10 cellular contexts compared by ENCODE assay signal in the genomic region with DNA sequence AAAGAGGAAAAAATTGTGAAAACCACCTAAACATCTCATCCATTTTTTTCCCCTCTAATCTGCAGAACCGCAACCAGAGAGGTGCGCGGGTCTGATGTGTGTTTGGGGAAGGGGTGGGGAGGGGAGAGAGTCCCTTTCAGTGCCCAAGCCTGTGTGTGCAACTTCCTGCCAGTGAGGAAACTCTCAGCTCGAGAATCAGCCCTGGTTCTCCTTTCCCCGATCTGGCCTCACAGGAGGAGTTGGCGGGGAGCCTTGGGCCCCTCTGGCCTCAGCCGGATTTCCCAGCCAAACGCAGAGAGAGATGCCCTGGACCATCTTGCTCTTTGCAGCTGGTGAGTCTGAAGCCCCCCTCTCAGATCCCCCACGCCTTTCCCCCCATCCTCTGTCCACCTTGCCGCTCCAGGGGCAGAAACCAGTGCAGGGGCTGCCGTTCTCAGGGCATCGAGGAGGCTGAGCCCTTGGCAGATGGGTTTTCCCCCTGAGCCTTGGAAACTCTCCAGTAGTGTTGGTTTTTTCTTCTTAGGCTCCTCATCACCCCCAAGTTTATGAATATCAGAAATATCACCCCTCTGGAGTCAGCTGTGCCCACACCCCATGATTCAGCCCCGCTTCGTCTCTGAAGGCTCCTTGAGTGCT. TPM values are rescaled to one million over a fixed set of nuclear protein-coding genes. Genes with fewer than 3 reads are reported as not detected.
A peak's percentile ranks its signal among the peaks of the same experiment; 100 is the strongest.
DNase-seq lines count a peak whose midpoint lies in the region; ATAC-seq and TF ChIP-seq lines count a peak whose summit lies in the region.
"Had no signal": no experiment of that assay in that cellular context is flagged by ENCODE, and none has a peak within 500 bp of the region (broad histone marks: within the 10 kb centered on the region; RNA-seq: fewer than 3 reads in every experiment).

A gene with protein sequence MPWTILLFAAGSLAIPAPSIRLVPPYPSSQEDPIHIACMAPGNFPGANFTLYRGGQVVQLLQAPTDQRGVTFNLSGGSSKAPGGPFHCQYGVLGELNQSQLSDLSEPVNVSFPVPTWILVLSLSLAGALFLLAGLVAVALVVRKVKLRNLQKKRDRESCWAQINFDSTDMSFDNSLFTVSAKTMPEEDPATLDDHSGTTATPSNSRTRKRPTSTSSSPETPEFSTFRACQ (plus strand): TSS at position 208 of the 636 bp plus-strand sequence. CDS start 94 bp downstream, at position 302.

- TF ChIP-seq CTCF in mesothelial cell of epicardium (IDR thresholded peaks at IDR 0.05; ENCODE audit: unreplicated experiment) = no peak

- in situ Hi-C loops in ACHN (cut with HindIII; ENCODE audit: low pct_ligation_motif_present, low pct_unique_long_range_greater_than_20kb, low sequenced_read_pairs) = no loop called here

- no peaks in the 10 kb centered on the region for H3K9me3 ChIP-seq in T-helper 17 cell (ENCODE audit: control insufficient read depth, low read length, poor library complexity, severe bottlenecking)

- peaks cover 5% of the 10 kb centered on the region for H3K4me1 Mint-ChIP-seq in T-helper 17 cell
- peaks cover 3% of the 10 kb centered on the region for H3K4me1 Mint-ChIP-seq in mesothelial cell of epicardium

- H3K9me3 Mint-ChIP-seq in mesothelial cell of epicardium = peaks cover 6% of the 10 kb centered on the region

- peaks cover 5% of the 10 kb centered on the region for H3K36me3 Mint-ChIP-seq in T-helper 17 cell (ENCODE audit: low read depth)
- no peaks in the 10 kb centered on the region for H3K36me3 Mint-ChIP-seq in mesothelial cell of epicardium

- peak; percentile 32 for ATAC-seq in T-helper 17 cell
- ATAC-seq in GM21390 (IDR thresholded peaks at IDR 0.05; ENCODE audit: unreplicated experiment) = no peak

- peaks cover 9% of the 10 kb centered on the region for H3K27me3 Mint-ChIP-seq in T-helper 17 cell
- peaks cover 4% of the 10 kb centered on the region for H3K27me3 Mint-ChIP-seq in mesothelial cell of epicardium (ENCODE audit: low read depth)

- H3K27ac Mint-ChIP-seq in T-helper 17 cell (no peak within 1 kb of the TSS), mesothelial cell of epicardium (peak within 1 kb of the TSS; percentile 16)

- peak; percentile 71 to 78 for DNase-seq in AML-193 (lab: John Stamatoyannopoulos, UW)
- peak; percentile 75 for DNase-seq in GF-D8 (lab: John Stamatoyannopoulos, UW)
- DNase-seq in T-helper 17 cell = no peak
- DNase-seq in mesothelial cell of epicardium (ENCODE audit: low spot score in 2 of 2, unreplicated experiment in 2 of 2) = no peak
- no peak for DNase-seq in NCI-H774 (lab: John Stamatoyannopoulos, UW)
- DNase-seq in NK-92 treated with Interleukin-12 subunit alpha and Interleukin-12 subunit beta, amount 100 ng/mL, for 24 hours (lab: John Stamatoyannopoulos, UW) = no peak
- DNase-seq in ACHN = no peak
- DNase-seq: NCI-H2081 treated with DMSO at 0.1 percent for 48 hours, stomach had no signal

- H3K4me3 Mint-ChIP-seq in T-helper 17 cell (no peak within 1 kb of the TSS), mesothelial cell of epicardium (peak within 1 kb of the TSS; percentile 28)

RNA-seq across cellular contexts. Expression of the gene that starts here (rescaled TPM):
- total RNA-seq in T-helper 17 cell (1 to 10 TPM; 1.6 to 2.2 TPM), mesothelial cell of epicardium (2.0 to 2.5 TPM (median 2.3 TPM) in 3 replicates)

Comparison
In these comparisons a context has a peak if more than half of its experiments do, and no peak if none do; other contexts are left out.
1. DNase-seq: peak in AML-193 (2 of 2) and GF-D8 (single experiment); none in T-helper 17 cell (0 of 3), mesothelial cell of epicardium (0 of 2), NCI-H774 (single experiment), NK-92 treated with Interleukin-12 subunit alpha and Interleukin-12 subunit beta, amount 100 ng/mL, for 24 hours (single experiment) and ACHN (single experiment).